16 cellular contexts compared by ENCODE assay signal in genomic region chr7:106262268-106262881, GRCh38. TPM values are rescaled to one million over a fixed set of nuclear protein-coding genes. Genes with fewer than 3 reads are reported as not detected.
DNase-seq lines count a peak whose midpoint lies in the region; ATAC-seq, FAIRE-seq and TF ChIP-seq lines count a peak whose summit lies in the region.
"Had no signal": no experiment of that assay in that cellular context is flagged by ENCODE, and none has a peak within 500 bp of the region (broad histone marks: within the 10 kb centered on the region; RNA-seq: fewer than 3 reads in every experiment).

No MANE protein-coding gene starts in this region.

- H3K27me3 ChIP-seq in HepG2 (ENCODE audit: control insufficient read depth in 1 of 2, insufficient read depth in 2 of 2, low read length in 2 of 2) (no peaks in the 10 kb centered on the region), right lobe of liver (no peaks in the 10 kb centered on the region)
- H3K27me3 ChIP-seq: BLaER1 treated with 17β-estradiol and CSF1 and Interleukin-3, amounts not matched to agents 10 nM and 100 nM had no signal

- CTCF ChIA-PET in HepG2 (lab: Yijun Ruan, JAX; ENCODE audit: low intra/inter-chr PET ratio, low total read pairs) = no interaction called here

- in situ Hi-C loops in HepG2 (cut with HindIII; ENCODE audit: extremely low pct_ligation_motif_present, low pct_unique_long_range_greater_than_20kb) = no loop called here

- no peaks in the 10 kb centered on the region for H3K27me3 Mint-ChIP-seq in activated CD4-positive, alpha-beta T cell treated with anti-CD3 and anti-CD28 coated beads, Interleukin-2, amount 10 ng/mL, durations not matched to agents 24 days and 14 days
- no peaks in the 10 kb centered on the region for H3K27me3 Mint-ChIP-seq in activated naive CD8-positive, alpha-beta T cell treated with anti-CD3 and anti-CD28 coated beads, Interleukin-2, amount 50 U/mL, for 24 hours
- H3K27me3 Mint-ChIP-seq: CD8-positive, alpha-beta memory T cell had no signal

- TF ChIP-seq EP300 in HepG2 (IDR thresholded peaks at IDR 0.05; ENCODE audit: low read depth in 2 of 2, low read length in 2 of 2) (no peak), HepG2 (CRISPR knock-in tag; IDR thresholded peaks at IDR 0.05; ENCODE audit: borderline replicate concordance) (no peak)

- intact Hi-C loops in activated CD4-positive, alpha-beta T cell treated with anti-CD3 and anti-CD28 coated beads, Interleukin-2, amount 10 ng/mL, durations not matched to agents 24 days and 14 days (cut with micrococcal nuclease) = loop anchor here (5.0 kb wide), 2 partner anchors 85 to 200 kb away; no protein-coding TSS in a partner anchor
- intact Hi-C loops in HepG2 (cut with micrococcal nuclease; ENCODE audit: unreplicated experiment) (no loop called here), right lobe of liver (cut with DNase I) (no loop called here)

- H3K9me3 ChIP-seq in HepG2 (ENCODE audit: low read length) (no peaks in the 10 kb centered on the region), right lobe of liver (no peaks in the 10 kb centered on the region)
- H3K9me3 ChIP-seq: BLaER1 treated with 17β-estradiol and CSF1 and Interleukin-3, amounts not matched to agents 10 nM and 100 nM had no signal

- no peak for DNase-seq in activated CD4-positive, alpha-beta T cell treated with anti-CD3 and anti-CD28 coated beads, Interleukin-2, amount 10 ng/mL, durations not matched to agents 24 days and 14 days
- DNase-seq in activated CD4-positive, alpha-beta T cell treated with anti-CD3 and anti-CD28 coated beads for 4 hours = no peak
- DNase-seq in HepG2 (ENCODE audit: low spot score) (no peak), right lobe of liver (no peak), epidermal melanocyte (ENCODE audit: insufficient read length, low spot score) (no peak)
- DNase-seq in activated naive CD8-positive, alpha-beta T cell treated with anti-CD3 and anti-CD28 coated beads, Interleukin-2, amount 50 U/mL, for 24 hours = no peak
- DNase-seq: CD8-positive, alpha-beta memory T cell; GOT3; KG1; NCI-H1436; NCI-H2029 treated with DMSO at 0.1 percent for 48 hours; NCI-H2171 treated with DMSO at 0.1 percent for 48 hours; NCI-H446 treated with DMSO at 0.1 percent for 48 hours; NK-92 treated with Interleukin-12 subunit alpha and Interleukin-12 subunit beta, amount 100 ng/mL, for 24 hours had no signal

- no peak for FAIRE-seq in HepG2 (lab: Jason Lieb, UNC)

- no peak for TF ChIP-seq CTCF in HepG2 (CRISPR knock-in tag; IDR thresholded peaks at IDR 0.05)
- TF ChIP-seq CTCF in right lobe of liver (IDR thresholded peaks at IDR 0.05) = no peak

- no peaks in the 10 kb centered on the region for H3K4me1 ChIP-seq in HepG2 (ENCODE audit: insufficient read depth, low read length)
- peaks cover 0 to 31% (median 7%) of the 10 kb centered on the region in 4 donors for H3K4me1 ChIP-seq in right lobe of liver

- POLR2A ChIA-PET in HepG2 (lab: Yijun Ruan, JAX) = no interaction called here

- no peaks in the 10 kb centered on the region for H3K79me2 ChIP-seq in HepG2 (ENCODE audit: insufficient read depth, low read length)

- H3K4me2 ChIP-seq in HepG2 (ENCODE audit: low read depth, low read length) = no peak overlapping the region

- H2AFZ ChIP-seq in HepG2 (ENCODE audit: low read length) = no peak overlapping the region

- TF ChIP-seq RAD21 in HepG2 (CRISPR knock-in tag; IDR thresholded peaks at IDR 0.05) = no peak

- over 99% methylated on average over 2 of the region's 2 CpGs for WGBS in HepG2 (ENCODE audit: low lambda C conversion rate)
- 68% methylated on average over 2 of the region's 2 CpGs for WGBS in right lobe of liver (ENCODE audit: insufficient coverage, low coverage, low lambda C conversion rate, missing lambda C conversion rate)

- H3K4me3 Mint-ChIP-seq in activated CD4-positive, alpha-beta T cell treated with anti-CD3 and anti-CD28 coated beads, Interleukin-2, amount 10 ng/mL, durations not matched to agents 24 days and 14 days = no peak overlapping the region
- no peak overlapping the region for H3K4me3 Mint-ChIP-seq in activated naive CD8-positive, alpha-beta T cell treated with anti-CD3 and anti-CD28 coated beads, Interleukin-2, amount 50 U/mL, for 24 hours
- H3K4me3 Mint-ChIP-seq: CD8-positive, alpha-beta memory T cell had no signal

- no peaks in the 10 kb centered on the region for H4K20me1 ChIP-seq in HepG2 (ENCODE audit: insufficient read depth, low read length)

- H3K27ac ChIP-seq in HepG2 (ENCODE audit: extremely low read length, insufficient read depth, low read length) (no peak overlapping the region), right lobe of liver (peak overlapping the region in 1 of 3 donors; percentile 11)

- no peaks in the 10 kb centered on the region for H3K9me3 Mint-ChIP-seq in activated CD4-positive, alpha-beta T cell treated with anti-CD3 and anti-CD28 coated beads, Interleukin-2, amount 10 ng/mL, durations not matched to agents 24 days and 14 days
- no peaks in the 10 kb centered on the region for H3K9me3 Mint-ChIP-seq in activated naive CD8-positive, alpha-beta T cell treated with anti-CD3 and anti-CD28 coated beads, Interleukin-2, amount 50 U/mL, for 24 hours
- H3K9me3 Mint-ChIP-seq: CD8-positive, alpha-beta memory T cell had no signal

- H3K27ac Mint-ChIP-seq in activated CD4-positive, alpha-beta T cell treated with anti-CD3 and anti-CD28 coated beads, Interleukin-2, amount 10 ng/mL, durations not matched to agents 24 days and 14 days = peak overlapping the region; percentile 29
- peak overlapping the region; percentile 62 for H3K27ac Mint-ChIP-seq in activated naive CD8-positive, alpha-beta T cell treated with anti-CD3 and anti-CD28 coated beads, Interleukin-2, amount 50 U/mL, for 24 hours
- H3K27ac Mint-ChIP-seq: CD8-positive, alpha-beta memory T cell had no signal

- peaks cover 11 to 58% of the 10 kb centered on the region in 2 experiments for H3K36me3 ChIP-seq in HepG2 (replicated peaks in 1 of 2; ENCODE audit: control insufficient read depth in 1 of 2, insufficient read depth in 2 of 2, low read length in 2 of 2)
- peaks cover 31 to 98% (median 65%) of the 10 kb centered on the region in 4 donors for H3K36me3 ChIP-seq in right lobe of liver

- TF ChIP-seq POLR2A in HepG2 (IDR thresholded peaks at IDR 0.05; ENCODE audit: insufficient read depth in 1 of 2, low read depth in 2 of 2, low read length in 2 of 2) = no peak
- TF ChIP-seq POLR2A in right lobe of liver (IDR thresholded peaks at IDR 0.05) = no peak

- no peak overlapping the region for H3K9ac ChIP-seq in HepG2 (ENCODE audit: insufficient read depth, low read depth, low read length)
- H3K9ac ChIP-seq: BLaER1 treated with 17β-estradiol and CSF1 and Interleukin-3, amounts not matched to agents 10 nM and 100 nM had no signal

- H3K4me1 Mint-ChIP-seq in activated CD4-positive, alpha-beta T cell treated with anti-CD3 and anti-CD28 coated beads, Interleukin-2, amount 10 ng/mL, durations not matched to agents 24 days and 14 days = peaks cover 29% of the 10 kb centered on the region
- peaks cover 72% of the 10 kb centered on the region for H3K4me1 Mint-ChIP-seq in activated naive CD8-positive, alpha-beta T cell treated with anti-CD3 and anti-CD28 coated beads, Interleukin-2, amount 50 U/mL, for 24 hours

- H3K4me3 ChIP-seq in HepG2 (replicated peaks in 1 of 3; ENCODE audit: insufficient read depth in 1 of 3, low read depth in 2 of 3, low read length in 3 of 3) (no peak overlapping the region), right lobe of liver (no peak overlapping the region)
- H3K4me3 ChIP-seq: BLaER1 treated with 17β-estradiol and CSF1 and Interleukin-3, amounts not matched to agents 10 nM and 100 nM had no signal

- BruUV-seq in HepG2 (replicated peaks; lab: Mats Ljungman, UMichigan) = no TSS peak

- H3K36me3 Mint-ChIP-seq in activated CD4-positive, alpha-beta T cell treated with anti-CD3 and anti-CD28 coated beads, Interleukin-2, amount 10 ng/mL, durations not matched to agents 24 days and 14 days (ENCODE audit: low read depth) = peaks cover 85% of the 10 kb centered on the region
- H3K36me3 Mint-ChIP-seq in activated naive CD8-positive, alpha-beta T cell treated with anti-CD3 and anti-CD28 coated beads, Interleukin-2, amount 50 U/mL, for 24 hours (ENCODE audit: low read depth) = peaks cover 95% of the 10 kb centered on the region

- ATAC-seq in HepG2 (no peak), right lobe of liver (no peak), HG02678 (IDR thresholded peaks at IDR 0.05; ENCODE audit: unreplicated experiment) (no peak)
- no peak for ATAC-seq in activated naive CD8-positive, alpha-beta T cell treated with anti-CD3 and anti-CD28 coated beads, Interleukin-2, amount 50 U/mL, for 24 hours

TF ChIP-seq in HepG2, 621 proteins besides CTCF, POLR2A, EP300 and RAD21 (continues in another document):
- TF ChIP-seq ZNF570 (CRISPR knock-in tag; IDR thresholded peaks at IDR 0.05; ENCODE audit: borderline replicate concordance) (no peak), CEBPB (IDR thresholded peaks at IDR 0.05; ENCODE audit: borderline replicate concordance, low read depth, low read length) (peak; percentile 70; the same call in 1 of the 2 replicates), FOXA3 (CRISPR knock-in tag; IDR thresholded peaks at IDR 0.05) (no peak)

RNA-seq across cellular contexts. Expression of gene NAMPT, which starts 22.4 kb away (rescaled TPM):
- total RNA-seq in activated CD4-positive, alpha-beta T cell treated with anti-CD3 and anti-CD28 coated beads, Interleukin-2, amount 10 ng/mL, durations not matched to agents 24 days and 14 days = 480 and 484 TPM in 2 replicates
- total RNA-seq in HepG2 (2016; rRNA removed; fragmentation: Illumina TruSeq; extraction: Trizol) = 67.7 and 105 TPM in 2 replicates
- 13.0 and 13.4 TPM in 2 replicates for total RNA-seq in HepG2 (2016; cell fraction: cytosol; rRNA removed; fragmentation: Illumina TruSeq; extraction: Trizol; ENCODE audit: low read depth)
- total RNA-seq in HepG2 (2016; cell fraction: insoluble cytoplasmic fraction; rRNA removed; fragmentation: Illumina TruSeq; extraction: Trizol) = 64.2 and 94.5 TPM in 2 replicates
- 33.7 and 41.5 TPM in 2 replicates for total RNA-seq in HepG2 (2016; cell fraction: membrane; rRNA removed; fragmentation: Illumina TruSeq; extraction: Trizol)
- total RNA-seq in HepG2 (2016; cell fraction: nucleus; rRNA removed; fragmentation: Illumina TruSeq; extraction: Trizol) = 43.1 and 45.4 TPM in 2 replicates
- 10.4 and 15.8 TPM in 2 replicates for polyA plus RNA-seq in HepG2 (2011; rRNA removed)
- polyA plus RNA-seq in HepG2 (2011; cell fraction: cytosol; rRNA removed) = 6.9 and 10.2 TPM in 2 replicates
- 4.5 and 9.2 TPM in 2 replicates for polyA plus RNA-seq in HepG2 (2011; cell fraction: nucleus; rRNA removed)
- 32.6 and 38.7 TPM in 2 replicates for polyA plus RNA-seq in HepG2 (2012)
- 7.8 and 8.1 TPM in 2 replicates for polyA plus RNA-seq in HepG2 (2016; cell fraction: cytosol; fragmentation: Illumina TruSeq; extraction: Trizol; ENCODE audit: low read depth)
- polyA plus RNA-seq in HepG2 (2016; cell fraction: insoluble cytoplasmic fraction; fragmentation: Illumina TruSeq; extraction: Trizol; ENCODE audit: low read depth) = 74.3 and 76.8 TPM in 2 replicates
- 14.5 and 16.2 TPM in 2 replicates for polyA plus RNA-seq in HepG2 (2016; cell fraction: membrane; fragmentation: Illumina TruSeq; extraction: Trizol; ENCODE audit: low read depth)
- polyA plus RNA-seq in HepG2 (2016; cell fraction: nucleus; fragmentation: Illumina TruSeq; extraction: Trizol; ENCODE audit: insufficient read depth, low read depth) = 23.2 and 29.2 TPM in 2 replicates
- 7.5 and 29.2 TPM in 2 replicates for polyA minus RNA-seq in HepG2 (2011; rRNA and poly(A)+ RNA removed; ENCODE audit: low replicate concordance)
- 43.6 and 50.5 TPM in 2 replicates for polyA minus RNA-seq in HepG2 (2011; cell fraction: cytosol; rRNA and poly(A)+ RNA removed)
- polyA minus RNA-seq in HepG2 (2011; cell fraction: nucleus; rRNA and poly(A)+ RNA removed) = 56.3 and 66.5 TPM in 2 replicates
- total RNA-seq in right lobe of liver = 100 to 1,000 TPM; 118 to 726 (median 515) TPM
